29 cellular contexts compared by ENCODE assay signal in the genomic region with DNA sequence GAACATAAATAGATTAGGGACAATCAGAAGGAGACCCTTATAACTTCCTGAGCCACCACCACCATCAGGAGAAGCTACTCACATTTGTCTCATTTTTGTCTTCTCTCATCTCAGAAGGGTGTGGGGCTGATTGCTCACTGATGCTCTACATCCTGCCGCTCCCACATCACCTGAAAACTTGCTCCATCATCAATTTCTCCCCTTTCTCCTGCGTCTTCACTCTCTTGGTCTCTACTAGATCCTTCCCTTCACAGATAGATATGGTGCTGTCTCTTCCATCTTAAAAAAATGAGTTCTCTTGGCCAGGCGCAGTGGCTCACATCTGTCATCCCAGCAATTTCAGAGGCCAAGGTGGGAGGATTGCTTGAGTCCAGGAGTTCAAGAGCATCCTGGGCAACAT.
"Had no signal": no experiment of that assay in that cellular context is flagged by ENCODE, and none has a peak within 500 bp of the region (broad histone marks: within the 10 kb centered on the region; RNA-seq: fewer than 3 reads in every experiment).

No MANE protein-coding gene starts in this region.

- H3K4me3 Mint-ChIP-seq: stimulated activated effector memory CD8-positive, alpha-beta T cell treated with anti-CD3 and anti-CD28 coated beads, Interleukin-12 subunit alpha, Interleukin-12 subunit beta, amount 100 ng/mL, for 72 hours; stimulated activated memory B cell treated with anti-CD40 and anti-IgM and Interleukin-4, amounts not matched to agents 10 μg/mL and 1 μg/mL and 100 μg/mL, for 72 hours; stimulated activated naive B cell treated with anti-CD40 and anti-IgM and Interleukin-4, amounts not matched to agents 10 μg/mL and 1 μg/mL and 100 μg/mL, for 72 hours; stimulated activated naive CD8-positive, alpha-beta T cell treated with anti-CD3 and anti-CD28 coated beads, Interleukin-15, amount 100 ng/mL, for 72 hours; stimulated activated naive CD8-positive, alpha-beta T cell treated with anti-CD3 and anti-CD28 coated beads, Interleukin-15, Interleukin-2, amounts not matched to agents 100 ng/mL and 50 ng/mL, for 24 hours; type B pancreatic cell had no signal

- H3K36me3 ChIP-seq: stomach, suprapubic skin, thoracic aorta, thyroid gland, tibial artery, tibial nerve, transverse colon, upper lobe of left lung, upper lobe of right lung, uterus, vagina had no signal

- H3K27ac ChIP-seq: stomach, suprapubic skin, testis, thoracic aorta, thyroid gland, tibial artery, tibial nerve, transverse colon, upper lobe of left lung, upper lobe of right lung, uterus, vagina had no signal

- H3K36me3 Mint-ChIP-seq: stimulated activated effector memory CD8-positive, alpha-beta T cell treated with anti-CD3 and anti-CD28 coated beads, Interleukin-12 subunit alpha, Interleukin-12 subunit beta, amount 100 ng/mL, for 72 hours; stimulated activated memory B cell treated with anti-CD40 and anti-IgM and Interleukin-4, amounts not matched to agents 10 μg/mL and 1 μg/mL and 100 μg/mL, for 72 hours; stimulated activated naive B cell treated with anti-CD40 and anti-IgM and Interleukin-4, amounts not matched to agents 10 μg/mL and 1 μg/mL and 100 μg/mL, for 72 hours; type B pancreatic cell had no signal

- H3K4me1 Mint-ChIP-seq: stimulated activated effector memory CD8-positive, alpha-beta T cell treated with anti-CD3 and anti-CD28 coated beads, Interleukin-12 subunit alpha, Interleukin-12 subunit beta, amount 100 ng/mL, for 72 hours; stimulated activated memory B cell treated with anti-CD40 and anti-IgM and Interleukin-4, amounts not matched to agents 10 μg/mL and 1 μg/mL and 100 μg/mL, for 72 hours; stimulated activated naive CD8-positive, alpha-beta T cell treated with anti-CD3 and anti-CD28 coated beads, Interleukin-15, amount 100 ng/mL, for 72 hours had no signal

- H3K4me3 ChIP-seq: stomach, suprapubic skin, testis, thoracic aorta, thyroid gland, tibial artery, tibial nerve, transverse colon, upper lobe of left lung, upper lobe of right lung, uterus, vagina had no signal

- H3K9me3 ChIP-seq: stomach, suprapubic skin, testis, thoracic aorta, thyroid gland, tibial artery, tibial nerve, transverse colon, upper lobe of left lung, upper lobe of right lung, uterus, vagina had no signal

- H3K27ac Mint-ChIP-seq: stimulated activated effector memory CD8-positive, alpha-beta T cell treated with anti-CD3 and anti-CD28 coated beads, Interleukin-12 subunit alpha, Interleukin-12 subunit beta, amount 100 ng/mL, for 72 hours; stimulated activated memory B cell treated with anti-CD40 and anti-IgM and Interleukin-4, amounts not matched to agents 10 μg/mL and 1 μg/mL and 100 μg/mL, for 72 hours; stimulated activated naive B cell treated with anti-CD40 and anti-IgM and Interleukin-4, amounts not matched to agents 10 μg/mL and 1 μg/mL and 100 μg/mL, for 72 hours; stimulated activated naive CD8-positive, alpha-beta T cell treated with anti-CD3 and anti-CD28 coated beads, Interleukin-15, Interleukin-2, amounts not matched to agents 100 ng/mL and 50 ng/mL, for 24 hours; type B pancreatic cell had no signal

- H3K27me3 ChIP-seq: testis, thyroid gland, upper lobe of left lung, uterus, vagina had no signal

- ATAC-seq: stimulated activated effector memory CD8-positive, alpha-beta T cell treated with anti-CD3 and anti-CD28 coated beads, Interleukin-12 subunit alpha, Interleukin-12 subunit beta, amount 100 ng/mL, for 72 hours; stimulated activated memory B cell treated with anti-CD40 and anti-IgM and Interleukin-4, amounts not matched to agents 10 μg/mL and 1 μg/mL and 100 μg/mL, for 72 hours; stimulated activated naive B cell treated with anti-CD40 and anti-IgM and Interleukin-4, amounts not matched to agents 10 μg/mL and 1 μg/mL and 100 μg/mL, for 72 hours; stimulated activated naive CD8-positive, alpha-beta T cell treated with anti-CD3 and anti-CD28 coated beads, Interleukin-15, amount 100 ng/mL, for 72 hours; stimulated activated naive CD8-positive, alpha-beta T cell treated with anti-CD3 and anti-CD28 coated beads, Interleukin-15, Interleukin-2, amounts not matched to agents 100 U/mL and 50 U/mL, for 24 hours; upper lobe of right lung had no signal

- DNase-seq: stimulated activated CD4-positive, alpha-beta T cell treated with anti-CD3 and anti-CD28 coated beads, Interleukin-2, amount 100 ng/mL, for 48 hours; stimulated activated CD4-positive, alpha-beta T cell treated with anti-CD3 and anti-CD28 coated beads, Interleukin-4, amount 100 ng/mL, for 1 hour; stimulated activated CD4-positive, alpha-beta T cell treated with anti-CD3 and anti-CD28 coated beads, Interleukin-4, amount 100 ng/mL, for 24 hours; stimulated activated CD4-positive, alpha-beta T cell treated with anti-CD3 and anti-CD28 coated beads, Interleukin-4, amount 100 ng/mL, for 4 hours; stimulated activated CD8-positive, alpha-beta memory T cell treated with anti-CD3 and anti-CD28 coated beads, Interleukin-4, amount 100 ng/mL, for 48 hours; stimulated activated naive B cell treated with anti-CD40 and anti-IgM and Interleukin-4, amounts not matched to agents 10 μg/mL and 1 μg/mL and 100 μg/mL, for 72 hours; stimulated activated naive CD4-positive, alpha-beta T cell; stimulated activated naive CD4-positive, alpha-beta T cell treated with Interleukin-2 at 50 U/mL for 16 hours; stimulated activated naive CD8-positive, alpha-beta T cell treated with anti-CD3 and anti-CD28 coated beads, Interleukin-15, amount 100 ng/mL, for 72 hours; stimulated activated naive CD8-positive, alpha-beta T cell treated with anti-CD3 and anti-CD28 coated beads, Interleukin-15, Interleukin-2, amounts not matched to agents 100 U/mL and 50 U/mL, for 24 hours; stomach; substantia nigra; testis; thyroid gland; tibial artery; transverse colon; trophoblast cell; upper lobe of left lung; upper lobe of right lung; uterus had no signal

- FAIRE-seq: urothelium cell line had no signal

- H3K9me3 Mint-ChIP-seq: stimulated activated effector memory CD8-positive, alpha-beta T cell treated with anti-CD3 and anti-CD28 coated beads, Interleukin-12 subunit alpha, Interleukin-12 subunit beta, amount 100 ng/mL, for 72 hours; stimulated activated memory B cell treated with anti-CD40 and anti-IgM and Interleukin-4, amounts not matched to agents 10 μg/mL and 1 μg/mL and 100 μg/mL, for 72 hours; stimulated activated naive B cell treated with anti-CD40 and anti-IgM and Interleukin-4, amounts not matched to agents 10 μg/mL and 1 μg/mL and 100 μg/mL, for 72 hours; stimulated activated naive CD8-positive, alpha-beta T cell treated with anti-CD3 and anti-CD28 coated beads, Interleukin-15, amount 100 ng/mL, for 72 hours; stimulated activated naive CD8-positive, alpha-beta T cell treated with anti-CD3 and anti-CD28 coated beads, Interleukin-15, Interleukin-2, amounts not matched to agents 100 ng/mL and 50 ng/mL, for 24 hours; type B pancreatic cell had no signal

- H3K4me1 ChIP-seq: stomach, suprapubic skin, testis, thyroid gland, tibial artery, tibial nerve, transverse colon, upper lobe of left lung, upper lobe of right lung, uterus, vagina had no signal
